2 cellular contexts compared by ENCODE assay signal in the genomic region with DNA sequence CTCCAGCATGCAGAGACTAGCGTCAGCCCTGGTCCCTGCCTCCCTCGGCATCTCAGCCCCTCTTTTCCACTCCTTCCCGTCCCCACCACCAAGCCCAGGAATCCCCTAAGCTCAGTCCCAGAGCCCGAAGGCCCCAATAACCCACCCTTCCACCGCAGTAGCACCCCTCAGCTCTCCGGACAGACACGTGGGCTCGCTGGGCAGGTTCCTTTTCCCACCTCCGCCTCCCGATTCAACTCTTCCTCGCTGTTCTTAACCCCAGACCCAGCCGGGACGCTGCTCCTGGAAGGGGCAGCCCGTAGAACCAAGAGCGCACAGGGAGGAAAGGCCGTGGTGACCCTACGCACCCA.
TF ChIP-seq lines count a peak whose summit lies in the region.

No MANE protein-coding gene starts in this region.

TF ChIP-seq in WTC11, 78 proteins besides CTCF, POLR2A, EP300 and RAD21:
- TF ChIP-seq CBFB (CRISPR knock-in tag; IDR thresholded peaks at IDR 0.05; ENCODE audit: low read depth) (no peak), ZBTB21 (CRISPR knock-in tag; IDR thresholded peaks at IDR 0.05; ENCODE audit: borderline replicate concordance) (no peak), PREB (CRISPR knock-in tag; IDR thresholded peaks at IDR 0.05; ENCODE audit: borderline replicate concordance) (no peak), TP53 (CRISPR knock-in tag; IDR thresholded peaks at IDR 0.05) (no peak), CREB1 (CRISPR knock-in tag; IDR thresholded peaks at IDR 0.05) (no peak), TEAD4 (CRISPR knock-in tag; IDR thresholded peaks at IDR 0.05) (no peak), ZNF232 (CRISPR knock-in tag; IDR thresholded peaks at IDR 0.05) (no peak), SOX15 (CRISPR knock-in tag; IDR thresholded peaks at IDR 0.05) (no peak), NR3C1 (CRISPR knock-in tag; conservative IDR thresholded peaks at IDR 0.05; ENCODE audit: low read depth) (no peak)
- TF ChIP-seq, protein P1, sequence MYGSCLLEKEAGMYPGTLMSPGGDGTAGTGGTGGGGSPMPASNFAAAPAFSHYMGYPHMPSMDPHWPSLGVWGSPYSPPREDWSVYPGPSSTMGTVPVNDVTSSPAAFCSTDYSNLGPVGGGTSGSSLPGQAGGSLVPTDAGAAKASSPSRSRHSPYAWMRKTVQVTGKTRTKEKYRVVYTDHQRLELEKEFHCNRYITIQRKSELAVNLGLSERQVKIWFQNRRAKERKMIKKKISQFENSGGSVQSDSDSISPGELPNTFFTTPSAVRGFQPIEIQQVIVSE (CRISPR knock-in tag; IDR thresholded peaks at IDR 0.05; ENCODE audit: borderline replicate concordance): no peak
- TF ChIP-seq, protein P2, sequence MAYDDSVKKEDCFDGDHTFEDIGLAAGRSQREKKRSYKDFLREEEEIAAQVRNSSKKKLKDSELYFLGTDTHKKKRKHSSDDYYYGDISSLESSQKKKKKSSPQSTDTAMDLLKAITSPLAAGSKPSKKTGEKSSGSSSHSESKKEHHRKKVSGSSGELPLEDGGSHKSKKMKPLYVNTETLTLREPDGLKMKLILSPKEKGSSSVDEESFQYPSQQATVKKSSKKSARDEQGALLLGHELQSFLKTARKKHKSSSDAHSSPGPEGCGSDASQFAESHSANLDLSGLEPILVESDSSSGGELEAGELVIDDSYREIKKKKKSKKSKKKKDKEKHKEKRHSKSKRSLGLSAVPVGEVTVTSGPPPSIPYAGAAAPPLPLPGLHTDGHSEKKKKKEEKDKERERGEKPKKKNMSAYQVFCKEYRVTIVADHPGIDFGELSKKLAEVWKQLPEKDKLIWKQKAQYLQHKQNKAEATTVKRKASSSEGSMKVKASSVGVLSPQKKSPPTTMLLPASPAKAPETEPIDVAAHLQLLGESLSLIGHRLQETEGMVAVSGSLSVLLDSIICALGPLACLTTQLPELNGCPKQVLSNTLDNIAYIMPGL (CRISPR knock-in tag; IDR thresholded peaks at IDR 0.05): no peak

TF ChIP-seq in HepG2, 621 proteins besides CTCF, POLR2A, EP300 and RAD21 (continues in another document):
- 0 out of 2 replicates have a peak, but pooled peaks have one; percentile 7 for TF ChIP-seq YEATS4 (CRISPR knock-in tag; IDR thresholded peaks at IDR 0.05; ENCODE audit: borderline replicate concordance)
- TF ChIP-seq, protein P3, sequence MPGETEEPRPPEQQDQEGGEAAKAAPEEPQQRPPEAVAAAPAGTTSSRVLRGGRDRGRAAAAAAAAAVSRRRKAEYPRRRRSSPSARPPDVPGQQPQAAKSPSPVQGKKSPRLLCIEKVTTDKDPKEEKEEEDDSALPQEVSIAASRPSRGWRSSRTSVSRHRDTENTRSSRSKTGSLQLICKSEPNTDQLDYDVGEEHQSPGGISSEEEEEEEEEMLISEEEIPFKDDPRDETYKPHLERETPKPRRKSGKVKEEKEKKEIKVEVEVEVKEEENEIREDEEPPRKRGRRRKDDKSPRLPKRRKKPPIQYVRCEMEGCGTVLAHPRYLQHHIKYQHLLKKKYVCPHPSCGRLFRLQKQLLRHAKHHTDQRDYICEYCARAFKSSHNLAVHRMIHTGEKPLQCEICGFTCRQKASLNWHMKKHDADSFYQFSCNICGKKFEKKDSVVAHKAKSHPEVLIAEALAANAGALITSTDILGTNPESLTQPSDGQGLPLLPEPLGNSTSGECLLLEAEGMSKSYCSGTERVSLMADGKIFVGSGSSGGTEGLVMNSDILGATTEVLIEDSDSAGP (CRISPR knock-in tag; IDR thresholded peaks at IDR 0.05; ENCODE audit: borderline replicate concordance): peak; percentile 26; the same call in 1 of the 2 replicates
- no peak for TF ChIP-seq USF2 (IDR thresholded peaks at IDR 0.05; ENCODE audit: low read depth, low read length)
- 0 out of 2 replicates have a peak, but pooled peaks have one; percentile 45 for TF ChIP-seq USF2 (CRISPR knock-in tag; IDR thresholded peaks at IDR 0.05; ENCODE audit: borderline replicate concordance)
- TF ChIP-seq, protein P4, sequence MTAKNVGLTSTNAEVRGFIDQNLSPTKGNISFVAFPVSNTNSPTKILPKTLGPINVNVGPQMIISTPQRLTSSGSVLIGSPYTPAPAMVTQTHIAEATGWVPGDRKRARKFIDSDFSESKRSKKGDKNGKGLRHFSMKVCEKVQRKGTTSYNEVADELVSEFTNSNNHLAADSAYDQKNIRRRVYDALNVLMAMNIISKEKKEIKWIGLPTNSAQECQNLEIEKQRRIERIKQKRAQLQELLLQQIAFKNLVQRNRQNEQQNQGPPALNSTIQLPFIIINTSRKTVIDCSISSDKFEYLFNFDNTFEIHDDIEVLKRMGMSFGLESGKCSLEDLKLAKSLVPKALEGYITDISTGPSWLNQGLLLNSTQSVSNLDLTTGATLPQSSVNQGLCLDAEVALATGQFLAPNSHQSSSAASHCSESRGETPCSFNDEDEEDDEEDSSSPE (CRISPR knock-in tag; IDR thresholded peaks at IDR 0.05): no peak
- no peak for TF ChIP-seq CENPT (CRISPR knock-in tag; IDR thresholded peaks at IDR 0.05; ENCODE audit: low read depth)
- TF ChIP-seq ZSCAN31 (CRISPR knock-in tag; IDR thresholded peaks at IDR 0.05; ENCODE audit: low read depth): peak; percentile 63; the same call in 1 of the 2 replicates
- no peak for TF ChIP-seq MEF2D (CRISPR knock-in tag; IDR thresholded peaks at IDR 0.05)
- TF ChIP-seq ZNF616 (CRISPR knock-in tag; IDR thresholded peaks at IDR 0.05; ENCODE audit: low read depth): no peak
- TF ChIP-seq, protein P5, sequence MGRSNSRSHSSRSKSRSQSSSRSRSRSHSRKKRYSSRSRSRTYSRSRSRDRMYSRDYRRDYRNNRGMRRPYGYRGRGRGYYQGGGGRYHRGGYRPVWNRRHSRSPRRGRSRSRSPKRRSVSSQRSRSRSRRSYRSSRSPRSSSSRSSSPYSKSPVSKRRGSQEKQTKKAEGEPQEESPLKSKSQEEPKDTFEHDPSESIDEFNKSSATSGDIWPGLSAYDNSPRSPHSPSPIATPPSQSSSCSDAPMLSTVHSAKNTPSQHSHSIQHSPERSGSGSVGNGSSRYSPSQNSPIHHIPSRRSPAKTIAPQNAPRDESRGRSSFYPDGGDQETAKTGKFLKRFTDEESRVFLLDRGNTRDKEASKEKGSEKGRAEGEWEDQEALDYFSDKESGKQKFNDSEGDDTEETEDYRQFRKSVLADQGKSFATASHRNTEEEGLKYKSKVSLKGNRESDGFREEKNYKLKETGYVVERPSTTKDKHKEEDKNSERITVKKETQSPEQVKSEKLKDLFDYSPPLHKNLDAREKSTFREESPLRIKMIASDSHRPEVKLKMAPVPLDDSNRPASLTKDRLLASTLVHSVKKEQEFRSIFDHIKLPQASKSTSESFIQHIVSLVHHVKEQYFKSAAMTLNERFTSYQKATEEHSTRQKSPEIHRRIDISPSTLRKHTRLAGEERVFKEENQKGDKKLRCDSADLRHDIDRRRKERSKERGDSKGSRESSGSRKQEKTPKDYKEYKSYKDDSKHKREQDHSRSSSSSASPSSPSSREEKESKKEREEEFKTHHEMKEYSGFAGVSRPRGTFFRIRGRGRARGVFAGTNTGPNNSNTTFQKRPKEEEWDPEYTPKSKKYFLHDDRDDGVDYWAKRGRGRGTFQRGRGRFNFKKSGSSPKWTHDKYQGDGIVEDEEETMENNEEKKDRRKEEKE (IDR thresholded peaks at IDR 0.05): no peak
- 0 out of 2 replicates have a peak, but pooled peaks have one; percentile 50 for TF ChIP-seq ZNF747 (CRISPR knock-in tag; IDR thresholded peaks at IDR 0.05; ENCODE audit: borderline replicate concordance)
- TF ChIP-seq MATR3 (CRISPR knock-in tag; IDR thresholded peaks at IDR 0.05): no peak
- TF ChIP-seq MAFK (conservative IDR thresholded peaks at IDR 0.05 in 1 of 2, IDR thresholded peaks at IDR 0.05 in 1 of 2; ENCODE audit: low read length in 2 of 2): no peak
- no peak for TF ChIP-seq ZNF382 (CRISPR knock-in tag; IDR thresholded peaks at IDR 0.05; ENCODE audit: borderline replicate concordance)
- no peak for TF ChIP-seq HDAC6 (IDR thresholded peaks at IDR 0.05; ENCODE audit: low read depth, low read length)
- TF ChIP-seq ZNF710 (CRISPR knock-in tag; IDR thresholded peaks at IDR 0.05; ENCODE audit: borderline replicate concordance): no peak
- TF ChIP-seq, protein P6, sequence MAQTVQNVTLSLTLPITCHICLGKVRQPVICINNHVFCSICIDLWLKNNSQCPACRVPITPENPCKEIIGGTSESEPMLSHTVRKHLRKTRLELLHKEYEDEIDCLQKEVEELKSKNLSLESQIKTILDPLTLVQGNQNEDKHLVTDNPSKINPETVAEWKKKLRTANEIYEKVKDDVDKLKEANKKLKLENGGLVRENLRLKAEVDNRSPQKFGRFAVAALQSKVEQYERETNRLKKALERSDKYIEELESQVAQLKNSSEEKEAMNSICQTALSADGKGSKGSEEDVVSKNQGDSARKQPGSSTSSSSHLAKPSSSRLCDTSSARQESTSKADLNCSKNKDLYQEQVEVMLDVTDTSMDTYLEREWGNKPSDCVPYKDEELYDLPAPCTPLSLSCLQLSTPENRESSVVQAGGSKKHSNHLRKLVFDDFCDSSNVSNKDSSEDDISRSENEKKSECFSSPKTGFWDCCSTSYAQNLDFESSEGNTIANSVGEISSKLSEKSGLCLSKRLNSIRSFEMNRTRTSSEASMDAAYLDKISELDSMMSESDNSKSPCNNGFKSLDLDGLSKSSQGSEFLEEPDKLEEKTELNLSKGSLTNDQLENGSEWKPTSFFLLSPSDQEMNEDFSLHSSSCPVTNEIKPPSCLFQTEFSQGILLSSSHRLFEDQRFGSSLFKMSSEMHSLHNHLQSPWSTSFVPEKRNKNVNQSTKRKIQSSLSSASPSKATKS (CRISPR knock-in tag; IDR thresholded peaks at IDR 0.05): no peak
- TF ChIP-seq CBX2 (IDR thresholded peaks at IDR 0.05; ENCODE audit: low read depth, low read length): peak; percentile 99
- TF ChIP-seq CBX2 (CRISPR knock-in tag; IDR thresholded peaks at IDR 0.05; ENCODE audit: low read depth): no peak
- TF ChIP-seq EZH2 (conservative IDR thresholded peaks at IDR 0.05; ENCODE audit: low read depth, low read length): peak; percentile 100
- TF ChIP-seq REL (CRISPR knock-in tag; conservative IDR thresholded peaks at IDR 0.05): peak; percentile 18; the same call in 1 of the 2 replicates
- TF ChIP-seq PHF8 (CRISPR knock-in tag; IDR thresholded peaks at IDR 0.05): peak; percentile 1; the same call in 1 of the 2 replicates
- peak; percentile 9; the same call in 1 of the 2 replicates for TF ChIP-seq MTF2 (CRISPR knock-in tag; IDR thresholded peaks at IDR 0.05; ENCODE audit: borderline replicate concordance)
- no peak for TF ChIP-seq ZNF235 (CRISPR knock-in tag; IDR thresholded peaks at IDR 0.05; ENCODE audit: borderline replicate concordance)
- no peak for TF ChIP-seq ZBTB46 (CRISPR knock-in tag; IDR thresholded peaks at IDR 0.05; ENCODE audit: borderline replicate concordance)
- 0 out of 2 replicates have a peak, but pooled peaks have one; percentile 10 for TF ChIP-seq POLR2G (IDR thresholded peaks at IDR 0.05; ENCODE audit: low read depth, low read length)
- TF ChIP-seq, protein P7, sequence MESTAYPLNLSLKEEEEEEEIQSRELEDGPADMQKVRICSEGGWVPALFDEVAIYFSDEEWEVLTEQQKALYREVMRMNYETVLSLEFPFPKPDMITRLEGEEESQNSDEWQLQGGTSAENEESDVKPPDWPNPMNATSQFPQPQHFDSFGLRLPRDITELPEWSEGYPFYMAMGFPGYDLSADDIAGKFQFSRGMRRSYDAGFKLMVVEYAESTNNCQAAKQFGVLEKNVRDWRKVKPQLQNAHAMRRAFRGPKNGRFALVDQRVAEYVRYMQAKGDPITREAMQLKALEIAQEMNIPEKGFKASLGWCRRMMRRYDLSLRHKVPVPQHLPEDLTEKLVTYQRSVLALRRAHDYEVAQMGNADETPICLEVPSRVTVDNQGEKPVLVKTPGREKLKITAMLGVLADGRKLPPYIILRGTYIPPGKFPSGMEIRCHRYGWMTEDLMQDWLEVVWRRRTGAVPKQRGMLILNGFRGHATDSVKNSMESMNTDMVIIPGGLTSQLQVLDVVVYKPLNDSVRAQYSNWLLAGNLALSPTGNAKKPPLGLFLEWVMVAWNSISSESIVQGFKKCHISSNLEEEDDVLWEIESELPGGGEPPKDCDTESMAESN (CRISPR knock-in tag; conservative IDR thresholded peaks at IDR 0.05): no peak
- peak; percentile 27; the same call in 1 of the 2 replicates for TF ChIP-seq ZNF564 (CRISPR knock-in tag; IDR thresholded peaks at IDR 0.05)
- TF ChIP-seq THYN1 (CRISPR knock-in tag; IDR thresholded peaks at IDR 0.05; ENCODE audit: borderline replicate concordance, low read depth): no peak
- 0 out of 2 replicates have a peak, but pooled peaks have one; percentile 86 for TF ChIP-seq ZNF138 (CRISPR knock-in tag; IDR thresholded peaks at IDR 0.05; ENCODE audit: low read depth)
- TF ChIP-seq SATB2 (CRISPR knock-in tag; IDR thresholded peaks at IDR 0.05): 0 out of 2 replicates have a peak, but pooled peaks have one; percentile 39
